9 cellular contexts compared by ENCODE assay signal in genomic region chr4:168942985-168943384, GRCh38.
A peak's percentile ranks its signal among the peaks of the same experiment; 100 is the strongest.
DNase-seq lines count a peak whose midpoint lies in the region; ATAC-seq, FAIRE-seq and TF ChIP-seq lines count a peak whose summit lies in the region.
"Had no signal": no experiment of that assay in that cellular context is flagged by ENCODE, and none has a peak within 500 bp of the region (broad histone marks: within the 10 kb centered on the region; RNA-seq: fewer than 3 reads in every experiment).

No MANE protein-coding gene starts in this region.

- no peaks in the 10 kb centered on the region for H3K36me3 ChIP-seq in astrocyte (ENCODE audit: insufficient read depth, low read length)
- H3K36me3 ChIP-seq in lower lobe of right lung, result no peaks in the 10 kb centered on the region

- H3K79me2 ChIP-seq in astrocyte (ENCODE audit: insufficient read depth, low read length), result no peaks in the 10 kb centered on the region

- CTCF ChIA-PET in HEK293T (lab: Yijun Ruan, JAX), result interaction anchor here (0.6 to 0.8 kb wide), 5 partner anchors 12 to 790 kb away, joined by 3 to 7 read pairs (median 3); no protein-coding TSS in a partner anchor

- no peaks in the 10 kb centered on the region for H4K20me1 ChIP-seq in astrocyte (ENCODE audit: insufficient read depth, low read length)

- no peak for DNase-seq in D721Med (ENCODE audit: insufficient read length, low spot score)
- DNase-seq in HEK293T (ENCODE audit: extremely low spot score), result peak; percentile 33
- no peak for DNase-seq in astrocyte (ENCODE audit: low read depth)
- DNase-seq in lower lobe of right lung, result no peak
- no peak for DNase-seq in T-helper 2 cell treated with Interferon-gamma antibody and Interleukin-4, amounts not matched to agents 5 μg/mL and 100 μg/mL, for 36 hours (ENCODE audit: low spot score)
- no peak for DNase-seq in NCI-H526 treated with DMSO at 0.1 percent for 48 hours (lab: John Stamatoyannopoulos, UW)
- DNase-seq: NCI-H774 had no signal

- peak in 1 of 2 donors; percentile 32 for ATAC-seq in lower lobe of right lung
- no peak for ATAC-seq in stimulated activated memory B cell treated with anti-CD40 and anti-IgM and Interleukin-4, amounts not matched to agents 10 μg/mL and 1 μg/mL and 100 μg/mL, for 72 hours
- no peak for ATAC-seq in HG02610 (IDR thresholded peaks at IDR 0.05; ENCODE audit: unreplicated experiment)

- no peaks in the 10 kb centered on the region for H3K9me3 ChIP-seq in astrocyte (ENCODE audit: insufficient read depth, low read depth, low read length)
- H3K9me3 ChIP-seq in lower lobe of right lung, result peaks cover 6% of the 10 kb centered on the region

- H2AFZ ChIP-seq in astrocyte (ENCODE audit: low read depth, low read length), result no peak overlapping the region

- FAIRE-seq in D721Med (lab: Jason Lieb, UNC) (no peak), astrocyte (lab: Jason Lieb, UNC) (peak; percentile 45)

- H3K9me3 Mint-ChIP-seq in astrocyte (ENCODE audit: unreplicated experiment), result peaks cover 9% of the 10 kb centered on the region
- peaks cover 5% of the 10 kb centered on the region for H3K9me3 Mint-ChIP-seq in T-helper 2 cell treated with Interferon-gamma antibody and Interleukin-4, amounts not matched to agents 5 μg/mL and 100 μg/mL, for 36 hours
- peaks cover 12% of the 10 kb centered on the region for H3K9me3 Mint-ChIP-seq in stimulated activated memory B cell treated with anti-CD40 and anti-IgM and Interleukin-4, amounts not matched to agents 10 μg/mL and 1 μg/mL and 100 μg/mL, for 72 hours

- TF ChIP-seq CTCF in D721Med (IDR thresholded peaks at IDR 0.05; ENCODE audit: insufficient read depth, missing control alignments) (peak; percentile 24), astrocyte (IDR thresholded peaks at IDR 0.05; ENCODE audit: insufficient read depth, low read depth, low read length) (peak; percentile 34), lower lobe of right lung (IDR thresholded peaks at IDR 0.05) (peak; percentile 27)

- no peak overlapping the region for H3K4me3 ChIP-seq in astrocyte (ENCODE audit: insufficient read depth, low read depth, low read length)
- no peak overlapping the region for H3K4me3 ChIP-seq in lower lobe of right lung

- H3K27me3 Mint-ChIP-seq in astrocyte (ENCODE audit: low read depth, unreplicated experiment), result no peaks in the 10 kb centered on the region
- H3K27me3 Mint-ChIP-seq in T-helper 2 cell treated with Interferon-gamma antibody and Interleukin-4, amounts not matched to agents 5 μg/mL and 100 μg/mL, for 36 hours (ENCODE audit: low read depth), result peaks cover 6% of the 10 kb centered on the region
- H3K27me3 Mint-ChIP-seq in stimulated activated memory B cell treated with anti-CD40 and anti-IgM and Interleukin-4, amounts not matched to agents 10 μg/mL and 1 μg/mL and 100 μg/mL, for 72 hours, result no peaks in the 10 kb centered on the region

- POLR2A ChIA-PET in HEK293T (lab: Yijun Ruan, JAX), result no interaction called here

- H3K4me3 Mint-ChIP-seq in astrocyte (ENCODE audit: unreplicated experiment), result no peak overlapping the region
- H3K4me3 Mint-ChIP-seq in T-helper 2 cell treated with Interferon-gamma antibody and Interleukin-4, amounts not matched to agents 5 μg/mL and 100 μg/mL, for 36 hours, result no peak overlapping the region
- H3K4me3 Mint-ChIP-seq in stimulated activated memory B cell treated with anti-CD40 and anti-IgM and Interleukin-4, amounts not matched to agents 10 μg/mL and 1 μg/mL and 100 μg/mL, for 72 hours, result no peak overlapping the region

- H3K4me2 ChIP-seq in astrocyte (ENCODE audit: low read length), result no peak overlapping the region

- intact Hi-C loops in lower lobe of right lung (cut with DNase I), result no loop called here

- H3K36me3 Mint-ChIP-seq in astrocyte (ENCODE audit: low read depth, unreplicated experiment), result peaks cover 5% of the 10 kb centered on the region
- H3K36me3 Mint-ChIP-seq in T-helper 2 cell treated with Interferon-gamma antibody and Interleukin-4, amounts not matched to agents 5 μg/mL and 100 μg/mL, for 36 hours (ENCODE audit: low read depth), result no peaks in the 10 kb centered on the region
- H3K36me3 Mint-ChIP-seq in stimulated activated memory B cell treated with anti-CD40 and anti-IgM and Interleukin-4, amounts not matched to agents 10 μg/mL and 1 μg/mL and 100 μg/mL, for 72 hours, result peaks cover 23% of the 10 kb centered on the region

- no peak overlapping the region for H3K27ac ChIP-seq in astrocyte (ENCODE audit: low read depth, low read length)
- H3K27ac ChIP-seq in lower lobe of right lung, result no peak overlapping the region

- H3K27me3 ChIP-seq in astrocyte (ENCODE audit: insufficient read depth, low read length) (no peaks in the 10 kb centered on the region), lower lobe of right lung (ENCODE audit: low read depth) (no peaks in the 10 kb centered on the region)

- H3K4me1 ChIP-seq in astrocyte (ENCODE audit: insufficient read depth, low read length) (no peaks in the 10 kb centered on the region), lower lobe of right lung (no peaks in the 10 kb centered on the region)

- H3K9ac ChIP-seq in astrocyte (ENCODE audit: low read length), result no peak overlapping the region

- H3K4me1 Mint-ChIP-seq in astrocyte (ENCODE audit: low read depth, unreplicated experiment), result no peaks in the 10 kb centered on the region
- no peaks in the 10 kb centered on the region for H3K4me1 Mint-ChIP-seq in T-helper 2 cell treated with Interferon-gamma antibody and Interleukin-4, amounts not matched to agents 5 μg/mL and 100 μg/mL, for 36 hours (ENCODE audit: low read depth)
- H3K4me1 Mint-ChIP-seq in stimulated activated memory B cell treated with anti-CD40 and anti-IgM and Interleukin-4, amounts not matched to agents 10 μg/mL and 1 μg/mL and 100 μg/mL, for 72 hours, result no peaks in the 10 kb centered on the region

- H3K27ac Mint-ChIP-seq in astrocyte (ENCODE audit: unreplicated experiment), result no peak overlapping the region
- no peak overlapping the region for H3K27ac Mint-ChIP-seq in T-helper 2 cell treated with Interferon-gamma antibody and Interleukin-4, amounts not matched to agents 5 μg/mL and 100 μg/mL, for 36 hours
- no peak overlapping the region for H3K27ac Mint-ChIP-seq in stimulated activated memory B cell treated with anti-CD40 and anti-IgM and Interleukin-4, amounts not matched to agents 10 μg/mL and 1 μg/mL and 100 μg/mL, for 72 hours

TF ChIP-seq in HEK293T, 16 proteins besides CTCF, POLR2A, EP300 and RAD21:
- TF ChIP-seq FOXA1 (IDR thresholded peaks at IDR 0.05), result no peak
- TF ChIP-seq FOXK2 (IDR thresholded peaks at IDR 0.05), result no peak
